ENCODE assay signal across 1 cellular context in the genomic region with DNA sequence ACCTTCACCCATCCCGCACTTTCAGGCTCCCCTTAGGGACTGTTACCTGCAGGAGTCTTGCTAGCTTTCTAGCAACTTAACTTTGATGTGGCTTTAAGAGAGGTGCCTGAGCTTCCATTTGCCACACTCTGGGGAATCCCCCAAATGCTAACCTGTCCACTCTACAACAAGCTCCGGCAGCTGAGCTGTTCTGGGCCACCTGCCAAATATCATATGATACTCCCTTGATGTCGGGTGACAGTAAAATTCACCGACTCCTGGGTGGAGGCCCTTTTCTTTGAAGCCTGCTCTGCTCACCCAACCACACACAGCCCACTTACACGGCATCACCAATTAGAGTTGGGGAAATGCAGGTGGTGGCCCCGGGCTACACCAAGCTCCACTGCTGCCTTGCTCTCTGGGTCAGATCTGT.
TF ChIP-seq lines count a peak whose summit lies in the region.

No MANE protein-coding gene starts in this region.

TF ChIP-seq in GM12878, 131 proteins besides CTCF, POLR2A, EP300 and RAD21 (continued from another document):
- TF ChIP-seq DPF2 (IDR thresholded peaks at IDR 0.05) (peak; percentile 76), ATF7 (IDR thresholded peaks at IDR 0.05; ENCODE audit: low read depth) (peak; percentile 42), BACH1 (IDR thresholded peaks at IDR 0.05; ENCODE audit: borderline replicate concordance) (peak; percentile 85; the same call in 1 of the 2 replicates), NR2F1 (conservative IDR thresholded peaks at IDR 0.05) (peak; percentile 48; the same call in 1 of the 2 replicates), TAF1 (IDR thresholded peaks at IDR 0.05; ENCODE audit: borderline replicate concordance, low read depth, low read length) (no peak), ETV6 (conservative IDR thresholded peaks at IDR 0.05 in 1 of 2, IDR thresholded peaks at IDR 0.05 in 1 of 2; ENCODE audit: borderline replicate concordance in 1 of 2, low read depth in 1 of 2) (peak in 1 of 2 experiments; percentile 52; a peak in 1 of 4 replicates), CEBPB (IDR thresholded peaks at IDR 0.05; ENCODE audit: borderline replicate concordance in 1 of 2, low read depth in 2 of 2, low read length in 2 of 2) (no peak), TCF12 (IDR thresholded peaks at IDR 0.05; ENCODE audit: low read depth, low read length) (peak; percentile 68; the same call in 1 of the 2 replicates), HCFC1 (IDR thresholded peaks at IDR 0.05; ENCODE audit: low read length) (no peak), EZH2 (IDR thresholded peaks at IDR 0.05; ENCODE audit: borderline replicate concordance, control insufficient read depth, low read depth, low read length) (no peak), BHLHE40 (IDR thresholded peaks at IDR 0.05; ENCODE audit: borderline replicate concordance in 1 of 2, low read depth in 2 of 2, low read length in 1 of 2) (peak; percentile 90 to 94), ZBED1 (IDR thresholded peaks at IDR 0.05; ENCODE audit: borderline replicate concordance) (peak; percentile 98), NBN (IDR thresholded peaks at IDR 0.05) (peak; percentile 73), MXI1 (IDR thresholded peaks at IDR 0.05; ENCODE audit: low read depth, low read length) (no peak), ESRRA (IDR thresholded peaks at IDR 0.05; ENCODE audit: low read length) (no peak), HDAC2 (IDR thresholded peaks at IDR 0.05) (no peak), CBX5 (IDR thresholded peaks at IDR 0.05; ENCODE audit: low read depth) (no peak)
- TF ChIP-seq, protein P1, sequence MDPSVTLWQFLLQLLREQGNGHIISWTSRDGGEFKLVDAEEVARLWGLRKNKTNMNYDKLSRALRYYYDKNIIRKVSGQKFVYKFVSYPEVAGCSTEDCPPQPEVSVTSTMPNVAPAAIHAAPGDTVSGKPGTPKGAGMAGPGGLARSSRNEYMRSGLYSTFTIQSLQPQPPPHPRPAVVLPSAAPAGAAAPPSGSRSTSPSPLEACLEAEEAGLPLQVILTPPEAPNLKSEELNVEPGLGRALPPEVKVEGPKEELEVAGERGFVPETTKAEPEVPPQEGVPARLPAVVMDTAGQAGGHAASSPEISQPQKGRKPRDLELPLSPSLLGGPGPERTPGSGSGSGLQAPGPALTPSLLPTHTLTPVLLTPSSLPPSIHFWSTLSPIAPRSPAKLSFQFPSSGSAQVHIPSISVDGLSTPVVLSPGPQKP (IDR thresholded peaks at IDR 0.05; ENCODE audit: low read depth, low read length), result no peak
- TF ChIP-seq, protein P2, sequence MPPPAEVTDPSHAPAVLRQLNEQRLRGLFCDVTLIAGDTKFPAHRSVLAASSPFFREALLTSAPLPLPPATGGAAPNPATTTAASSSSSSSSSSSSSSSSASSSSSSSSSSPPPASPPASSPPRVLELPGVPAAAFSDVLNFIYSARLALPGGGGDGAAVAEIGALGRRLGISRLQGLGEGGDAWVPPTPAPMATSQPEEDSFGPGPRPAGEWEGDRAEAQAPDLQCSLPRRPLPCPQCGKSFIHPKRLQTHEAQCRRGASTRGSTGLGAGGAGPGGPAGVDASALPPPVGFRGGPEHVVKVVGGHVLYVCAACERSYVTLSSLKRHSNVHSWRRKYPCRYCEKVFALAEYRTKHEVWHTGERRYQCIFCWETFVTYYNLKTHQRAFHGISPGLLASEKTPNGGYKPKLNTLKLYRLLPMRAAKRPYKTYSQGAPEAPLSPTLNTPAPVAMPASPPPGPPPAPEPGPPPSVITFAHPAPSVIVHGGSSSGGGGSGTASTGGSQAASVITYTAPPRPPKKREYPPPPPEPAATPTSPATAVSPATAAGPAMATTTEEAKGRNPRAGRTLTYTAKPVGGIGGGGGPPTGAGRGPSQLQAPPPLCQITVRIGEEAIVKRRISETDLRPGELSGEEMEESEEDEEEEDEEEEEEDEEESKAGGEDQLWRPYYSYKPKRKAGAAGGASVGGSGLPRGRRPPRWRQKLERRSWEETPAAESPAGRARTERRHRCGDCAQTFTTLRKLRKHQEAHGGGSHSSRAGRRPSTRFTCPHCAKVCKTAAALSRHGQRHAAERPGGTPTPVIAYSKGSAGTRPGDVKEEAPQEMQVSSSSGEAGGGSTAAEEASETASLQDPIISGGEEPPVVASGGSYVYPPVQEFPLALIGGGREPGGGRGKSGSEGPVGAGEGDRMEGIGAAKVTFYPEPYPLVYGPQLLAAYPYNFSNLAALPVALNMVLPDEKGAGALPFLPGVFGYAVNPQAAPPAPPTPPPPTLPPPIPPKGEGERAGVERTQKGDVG (CRISPR knock-in tag; IDR thresholded peaks at IDR 0.05), result no peak
- TF ChIP-seq, protein P3, sequence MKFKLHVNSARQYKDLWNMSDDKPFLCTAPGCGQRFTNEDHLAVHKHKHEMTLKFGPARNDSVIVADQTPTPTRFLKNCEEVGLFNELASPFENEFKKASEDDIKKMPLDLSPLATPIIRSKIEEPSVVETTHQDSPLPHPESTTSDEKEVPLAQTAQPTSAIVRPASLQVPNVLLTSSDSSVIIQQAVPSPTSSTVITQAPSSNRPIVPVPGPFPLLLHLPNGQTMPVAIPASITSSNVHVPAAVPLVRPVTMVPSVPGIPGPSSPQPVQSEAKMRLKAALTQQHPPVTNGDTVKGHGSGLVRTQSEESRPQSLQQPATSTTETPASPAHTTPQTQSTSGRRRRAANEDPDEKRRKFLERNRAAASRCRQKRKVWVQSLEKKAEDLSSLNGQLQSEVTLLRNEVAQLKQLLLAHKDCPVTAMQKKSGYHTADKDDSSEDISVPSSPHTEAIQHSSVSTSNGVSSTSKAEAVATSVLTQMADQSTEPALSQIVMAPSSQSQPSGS (IDR thresholded peaks at IDR 0.05; ENCODE audit: low read length), result peak; percentile 71
- TF ChIP-seq, protein P4, sequence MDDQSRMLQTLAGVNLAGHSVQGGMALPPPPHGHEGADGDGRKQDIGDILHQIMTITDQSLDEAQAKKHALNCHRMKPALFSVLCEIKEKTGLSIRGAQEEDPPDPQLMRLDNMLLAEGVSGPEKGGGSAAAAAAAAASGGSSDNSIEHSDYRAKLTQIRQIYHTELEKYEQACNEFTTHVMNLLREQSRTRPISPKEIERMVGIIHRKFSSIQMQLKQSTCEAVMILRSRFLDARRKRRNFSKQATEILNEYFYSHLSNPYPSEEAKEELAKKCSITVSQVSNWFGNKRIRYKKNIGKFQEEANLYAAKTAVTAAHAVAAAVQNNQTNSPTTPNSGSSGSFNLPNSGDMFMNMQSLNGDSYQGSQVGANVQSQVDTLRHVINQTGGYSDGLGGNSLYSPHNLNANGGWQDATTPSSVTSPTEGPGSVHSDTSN (IDR thresholded peaks at IDR 0.05; ENCODE audit: insufficient replicate concordance, low read depth, low read length), result no peak
- TF ChIP-seq, protein P5, sequence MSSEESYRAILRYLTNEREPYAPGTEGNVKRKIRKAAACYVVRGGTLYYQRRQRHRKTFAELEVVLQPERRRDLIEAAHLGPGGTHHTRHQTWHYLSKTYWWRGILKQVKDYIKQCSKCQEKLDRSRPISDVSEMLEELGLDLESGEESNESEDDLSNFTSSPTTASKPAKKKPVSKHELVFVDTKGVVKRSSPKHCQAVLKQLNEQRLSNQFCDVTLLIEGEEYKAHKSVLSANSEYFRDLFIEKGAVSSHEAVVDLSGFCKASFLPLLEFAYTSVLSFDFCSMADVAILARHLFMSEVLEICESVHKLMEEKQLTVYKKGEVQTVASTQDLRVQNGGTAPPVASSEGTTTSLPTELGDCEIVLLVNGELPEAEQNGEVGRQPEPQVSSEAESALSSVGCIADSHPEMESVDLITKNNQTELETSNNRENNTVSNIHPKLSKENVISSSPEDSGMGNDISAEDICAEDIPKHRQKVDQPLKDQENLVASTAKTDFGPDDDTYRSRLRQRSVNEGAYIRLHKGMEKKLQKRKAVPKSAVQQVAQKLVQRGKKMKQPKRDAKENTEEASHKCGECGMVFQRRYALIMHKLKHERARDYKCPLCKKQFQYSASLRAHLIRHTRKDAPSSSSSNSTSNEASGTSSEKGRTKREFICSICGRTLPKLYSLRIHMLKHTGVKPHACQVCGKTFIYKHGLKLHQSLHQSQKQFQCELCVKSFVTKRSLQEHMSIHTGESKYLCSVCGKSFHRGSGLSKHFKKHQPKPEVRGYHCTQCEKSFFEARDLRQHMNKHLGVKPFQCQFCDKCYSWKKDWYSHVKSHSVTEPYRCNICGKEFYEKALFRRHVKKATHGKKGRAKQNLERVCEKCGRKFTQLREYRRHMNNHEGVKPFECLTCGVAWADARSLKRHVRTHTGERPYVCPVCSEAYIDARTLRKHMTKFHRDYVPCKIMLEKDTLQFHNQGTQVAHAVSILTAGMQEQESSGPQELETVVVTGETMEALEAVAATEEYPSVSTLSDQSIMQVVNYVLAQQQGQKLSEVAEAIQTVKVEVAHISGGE (CRISPR knock-in tag; IDR thresholded peaks at IDR 0.05), result no peak
- TF ChIP-seq, protein P6, sequence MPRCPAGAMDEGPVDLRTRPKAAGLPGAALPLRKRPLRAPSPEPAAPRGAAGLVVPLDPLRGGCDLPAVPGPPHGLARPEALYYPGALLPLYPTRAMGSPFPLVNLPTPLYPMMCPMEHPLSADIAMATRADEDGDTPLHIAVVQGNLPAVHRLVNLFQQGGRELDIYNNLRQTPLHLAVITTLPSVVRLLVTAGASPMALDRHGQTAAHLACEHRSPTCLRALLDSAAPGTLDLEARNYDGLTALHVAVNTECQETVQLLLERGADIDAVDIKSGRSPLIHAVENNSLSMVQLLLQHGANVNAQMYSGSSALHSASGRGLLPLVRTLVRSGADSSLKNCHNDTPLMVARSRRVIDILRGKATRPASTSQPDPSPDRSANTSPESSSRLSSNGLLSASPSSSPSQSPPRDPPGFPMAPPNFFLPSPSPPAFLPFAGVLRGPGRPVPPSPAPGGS (IDR thresholded peaks at IDR 0.05; ENCODE audit: borderline replicate concordance, insufficient read depth, low read depth, low read length, poor library complexity, severe bottlenecking), result peak; percentile 82
